In genomic region chr3:181176610-181177009, GRCh38 we compare ENCODE assay signal across 7 cellular contexts.
DNase-seq lines count a peak whose midpoint lies in the region; ATAC-seq and TF ChIP-seq lines count a peak whose summit lies in the region.

No MANE protein-coding gene starts in this region.

- TF ChIP-seq CTCF in GM12874 (IDR thresholded peaks at IDR 0.05; ENCODE audit: insufficient read depth, low read depth, low read length) (peak; percentile 25; the same call in 1 of the 2 replicates), astrocyte of the cerebellum (IDR thresholded peaks at IDR 0.05; ENCODE audit: low read depth, low read length, missing control alignments) (peak; percentile 66)

- DNase-seq in HT1080 (ENCODE audit: low read depth): peak; percentile 68
- peak; percentile 6 for DNase-seq in NOMO-1 treated with dmso at 0.1 percent for 144 hours (lab: John Stamatoyannopoulos, UW; ENCODE audit: unreplicated experiment)
- peak; percentile 33 for DNase-seq in astrocyte of the cerebellum (ENCODE audit: low read depth)
- DNase-seq in iPS-NIHi7 (ENCODE audit: extremely low spot score): peak; percentile 48
- peak; percentile 4 to 16 (median 11) for DNase-seq in stimulated activated CD4-positive, alpha-beta T cell treated with anti-CD3 and anti-CD28 coated beads, Interleukin-1b, Interleukin-23, amount 100 ng/mL, for 24 hours (ENCODE audit: low read depth in 4 of 4, low spot score in 1 of 4)

- H3K4me3 ChIP-seq in astrocyte of the cerebellum (ENCODE audit: low read depth, low read length): no peak overlapping the region

- in situ Hi-C loops in astrocyte of the cerebellum (cut with HindIII; ENCODE audit: low sequenced_read_pairs): no loop called here

- ATAC-seq in HG02970 (IDR thresholded peaks at IDR 0.05; ENCODE audit: low FRiP score, unreplicated experiment): no peak

Comparison
In these comparisons a context has a peak if more than half of its experiments do, and no peak if none do; other contexts are left out.
1. DNase-seq: peak in every context shown above with its lines; median percentile 68 in HT1080; 48 in iPS-NIHi7; 33 in astrocyte of the cerebellum; 11 in stimulated activated CD4-positive, alpha-beta T cell treated with anti-CD3 and anti-CD28 coated beads, Interleukin-1b, Interleukin-23, amount 100 ng/mL, for 24 hours; 6 in NOMO-1 treated with dmso at 0.1 percent for 144 hours.